Comparison of ENCODE assay signal across 16 cellular contexts in genomic region chr12:131862994-131863710, GRCh38. TPM values are rescaled to one million over a fixed set of nuclear protein-coding genes. Genes with fewer than 3 reads are reported as not detected.
DNase-seq lines count a peak whose midpoint lies in the region; ATAC-seq and TF ChIP-seq lines count a peak whose summit lies in the region.
"Had no signal": no experiment of that assay in that cellular context is flagged by ENCODE, and none has a peak within 500 bp of the region (broad histone marks: within the 10 kb centered on the region; RNA-seq: fewer than 3 reads in every experiment).

No MANE protein-coding gene starts in this region.

- no peaks in the 10 kb centered on the region for H3K27me3 Mint-ChIP-seq in osteocyte (ENCODE audit: unreplicated experiment)

- POLR2A ChIA-PET in Panc1 (lab: Charles Lee) = no interaction called here

- H3K27me3 ChIP-seq in H7 (ENCODE audit: control insufficient read depth, insufficient read depth, low read length) = no peaks in the 10 kb centered on the region
- H3K27me3 ChIP-seq in Panc1 (ENCODE audit: control insufficient read depth, insufficient read depth, low read length) = no peaks in the 10 kb centered on the region
- no peaks in the 10 kb centered on the region for H3K27me3 ChIP-seq in foreskin keratinocyte
- H3K27me3 ChIP-seq: suprapubic skin had no signal

- no peaks in the 10 kb centered on the region for H3K9me3 ChIP-seq in Panc1 (ENCODE audit: control insufficient read depth, insufficient read depth, low read depth, low read length)
- H3K9me3 ChIP-seq: suprapubic skin had no signal

- peaks cover 49% of the 10 kb centered on the region for H3K4me1 Mint-ChIP-seq in osteocyte (ENCODE audit: unreplicated experiment)

- H3K4me1 ChIP-seq in Panc1 (ENCODE audit: control insufficient read depth, insufficient read depth, low read length) (peaks cover 43% of the 10 kb centered on the region), foreskin keratinocyte (peaks cover 3% of the 10 kb centered on the region)

- H3K4me3 ChIP-seq in H7 (ENCODE audit: insufficient read depth, low read depth, low read length) = no peak overlapping the region
- no peak overlapping the region for H3K4me3 ChIP-seq in Panc1 (ENCODE audit: low read depth in 2 of 2, low read length in 2 of 2)
- H3K4me3 ChIP-seq: skin epidermis, suprapubic skin had no signal

- intact Hi-C loops in Panc1 (cut with micrococcal nuclease; ENCODE audit: unreplicated experiment) = no loop called here

- H3K36me3 ChIP-seq in H7 (replicated peaks; ENCODE audit: control insufficient read depth, insufficient read depth, low read length) = no peaks in the 10 kb centered on the region
- H3K36me3 ChIP-seq in Panc1 (ENCODE audit: control insufficient read depth, insufficient read depth, low read length) = no peaks in the 10 kb centered on the region
- H3K36me3 ChIP-seq: suprapubic skin had no signal

- TF ChIP-seq CTCF in Panc1 (IDR thresholded peaks at IDR 0.05) (no peak), foreskin keratinocyte (conservative IDR thresholded peaks at IDR 0.05) (no peak), osteocyte (IDR thresholded peaks at IDR 0.05) (no peak)

- in situ Hi-C loops in Panc1 (cut with HindIII; ENCODE audit: low pct_unique_long_range_greater_than_20kb, low sequenced_read_pairs) = no loop called here

- CTCF ChIA-PET in Panc1 (lab: Charles Lee) = no interaction called here

- no peaks in the 10 kb centered on the region for H3K9me3 Mint-ChIP-seq in osteocyte (ENCODE audit: unreplicated experiment)
- H3K9me3 Mint-ChIP-seq: natural killer cell had no signal

- no peak for ATAC-seq in Panc1
- peak; percentile 6 for ATAC-seq in foreskin keratinocyte
- no peak for ATAC-seq in GM21390 (IDR thresholded peaks at IDR 0.05; ENCODE audit: unreplicated experiment)
- ATAC-seq: natural killer cell had no signal

- no peaks in the 10 kb centered on the region for H3K36me3 Mint-ChIP-seq in osteocyte (ENCODE audit: unreplicated experiment)
- H3K36me3 Mint-ChIP-seq: natural killer cell had no signal

- DNase-seq in H7 = peak; percentile 90
- no peak for DNase-seq in Panc1 (ENCODE audit: low read depth, low spot score)
- DNase-seq in foreskin keratinocyte = no peak
- DNase-seq in osteocyte (ENCODE audit: extremely low spot score, unreplicated experiment) = no peak
- DNase-seq in H4 (ENCODE audit: low spot score) = no peak
- no peak for DNase-seq in stimulated activated CD4-positive, alpha-beta T cell treated with anti-CD3 and anti-CD28 coated beads, Interleukin-4, amount 100 ng/mL, for 4 hours
- no peak for DNase-seq in activated naive CD4-positive, alpha-beta T cell treated with Interleukin-2 at 50 U/mL for 16 hours
- DNase-seq: activated naive CD4-positive, alpha-beta T cell; KBM-7; natural killer cell; NCI-H345; RPMI8226; T1000 had no signal

- H3K27ac ChIP-seq in Panc1 (ENCODE audit: low read length) = peak overlapping the region; percentile 57; the same call in 1 of the 2 replicates
- no peak overlapping the region for H3K27ac ChIP-seq in foreskin keratinocyte
- H3K27ac ChIP-seq: suprapubic skin had no signal

- BruUV-seq in Panc1 (replicated peaks; lab: Mats Ljungman, UMichigan) = no TSS peak

- H3K4me3 Mint-ChIP-seq in osteocyte (ENCODE audit: unreplicated experiment) = no peak overlapping the region
- H3K4me3 Mint-ChIP-seq: natural killer cell had no signal

- peak overlapping the region; percentile 16 for H3K27ac Mint-ChIP-seq in osteocyte (ENCODE audit: unreplicated experiment)
- H3K27ac Mint-ChIP-seq: natural killer cell had no signal

RNA-seq across cellular contexts. Expression of gene ULK1, which starts 31.3 kb away (rescaled TPM):
- total RNA-seq in H7 (2014; rRNA removed; shearing (Covaris generic)) = 15.7 and 18.8 TPM in 2 replicates
- total RNA-seq in Panc1 (2021; ENCODE audit: unreplicated experiment) = 72.1 TPM
- 92.3 TPM for polyA plus RNA-seq in Panc1 (2012; ENCODE audit: insufficient read length)
- total RNA-seq in foreskin keratinocyte = 5.4 and 7.0 TPM in 2 replicates
- 4.5 and 6.0 TPM in 2 replicates for polyA plus RNA-seq in foreskin keratinocyte
- total RNA-seq in osteocyte = 69.6 and 74.7 TPM in 2 replicates
- 1.9 and 2.5 TPM in 2 replicates for total RNA-seq in H4 (2014; rRNA removed; shearing (Covaris generic))

RNA-seq across cellular contexts. Expression of gene MMP17, which starts 35.0 kb away (rescaled TPM):
- 36.1 and 75.7 TPM in 2 replicates for total RNA-seq in H7 (2014; rRNA removed; shearing (Covaris generic))
- 30.0 TPM for total RNA-seq in Panc1 (2021; ENCODE audit: unreplicated experiment)
- 47.0 TPM for polyA plus RNA-seq in Panc1 (2012; ENCODE audit: insufficient read length)
- total RNA-seq in foreskin keratinocyte = 20.1 and 39.2 TPM in 2 replicates
- polyA plus RNA-seq in foreskin keratinocyte = 25.1 and 50.0 TPM in 2 replicates
- total RNA-seq in osteocyte = 1.7 and 2.9 TPM in 2 replicates
- 5.0 and 14.1 TPM in 2 replicates for total RNA-seq in H4 (2014; rRNA removed; shearing (Covaris generic))
